Comparison of ENCODE assay signal across 9 cellular contexts in the genomic region with DNA sequence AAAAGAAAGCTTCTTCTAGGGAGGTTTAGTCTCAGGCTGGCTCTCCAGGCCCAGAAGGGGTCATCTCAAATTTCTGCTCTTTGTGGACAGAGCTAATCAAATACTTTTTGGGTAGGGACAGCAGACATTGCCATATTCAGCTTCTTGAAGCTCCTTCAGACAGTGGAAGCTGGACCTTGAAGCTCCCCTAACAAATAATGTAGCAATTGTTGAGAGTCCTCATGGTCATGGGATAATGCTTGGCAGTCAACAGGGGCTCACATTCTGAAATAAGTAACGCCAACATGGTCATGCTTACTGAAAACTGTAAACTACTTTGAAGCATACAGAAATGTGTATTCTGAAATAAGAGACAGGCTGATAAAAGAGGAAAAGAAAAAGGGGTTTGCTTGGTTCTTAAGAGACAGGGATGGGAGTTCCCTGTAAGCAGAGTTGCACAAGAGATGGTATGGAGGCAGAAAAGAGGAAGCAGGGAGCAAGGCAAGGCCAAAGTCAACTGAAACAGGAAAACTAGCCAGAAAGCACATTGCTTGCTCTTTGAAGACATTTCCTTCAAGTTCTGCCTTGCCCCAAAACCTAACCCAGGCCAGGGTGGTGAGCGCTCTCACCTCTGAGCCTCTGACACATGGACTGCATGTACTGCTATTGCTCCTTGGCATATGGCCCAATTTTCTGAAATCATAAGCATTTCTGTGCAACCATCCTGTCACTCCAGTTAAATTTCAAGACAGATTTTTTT. TPM values are rescaled to one million over a fixed set of nuclear protein-coding genes. Genes with fewer than 3 reads are reported as not detected.
DNase-seq lines count a peak whose midpoint lies in the region; ATAC-seq, FAIRE-seq and TF ChIP-seq lines count a peak whose summit lies in the region.
"Had no signal": no experiment of that assay in that cellular context is flagged by ENCODE, and none has a peak within 500 bp of the region (broad histone marks: within the 10 kb centered on the region; RNA-seq: fewer than 3 reads in every experiment).

No MANE protein-coding gene starts in this region.

- peak; percentile 35 for ATAC-seq in HG03196 (IDR thresholded peaks at IDR 0.05; ENCODE audit: unreplicated experiment)
- ATAC-seq in GM12878: peak; percentile 7
- ATAC-seq in HG03521 (IDR thresholded peaks at IDR 0.05; ENCODE audit: unreplicated experiment): no peak
- no peak for ATAC-seq in HG03442 (IDR thresholded peaks at IDR 0.05; ENCODE audit: unreplicated experiment)

- no peak for TF ChIP-seq RAD21 in GM12878 (IDR thresholded peaks at IDR 0.05; ENCODE audit: insufficient read depth, low read depth, low read length)

- WGBS in GM12878 (ENCODE audit: insufficient coverage, insufficient replicate concordance, low lambda C conversion rate, missing lambda C conversion rate): 35% methylated on average over 2 of the region's 2 CpGs

- H3K36me3 ChIP-seq in GM12878 (ENCODE audit: control insufficient read depth in 2 of 2, insufficient read depth in 2 of 2, low read length in 1 of 2): no peaks in the 10 kb centered on the region

- SMC1A ChIA-PET in GM12878 (lab: Charles Lee; ENCODE audit: uncharacterized antibody, unreplicated experiment): interaction anchor here (0.7 to 1.3 kb wide), 8 partner anchors 13 to 38 kb away, joined by 3 to 5 read pairs (median 4); no protein-coding TSS in a partner anchor

- no peak overlapping the region for H3K27ac ChIP-seq in GM12878 (ENCODE audit: control insufficient read depth, insufficient read depth)

- RAD21 ChIA-PET in GM12878 (lab: Charles Lee; ENCODE audit: unreplicated experiment): interaction anchor here (0.9 to 1.5 kb wide), 2 partner anchors 18 to 21 kb away, joined by 3 to 11 read pairs; no protein-coding TSS in a partner anchor

- no peak overlapping the region for H3K4me2 ChIP-seq in GM12878 (ENCODE audit: control insufficient read depth, insufficient read depth)

- H3K27me3 ChIP-seq in GM12878 (replicated peaks in 1 of 2; ENCODE audit: control insufficient read depth in 2 of 2, insufficient read depth in 2 of 2, low read length in 1 of 2): no peaks in the 10 kb centered on the region

- CTCF ChIA-PET in GM12878 (lab: Yijun Ruan, JAX): interaction anchor here (0.7 to 3.9 kb wide), 3 partner anchors 20 to 37 kb away, joined by 3 to 20 read pairs (median 3); no protein-coding TSS in a partner anchor

- H3K9ac ChIP-seq in GM12878 (ENCODE audit: control insufficient read depth, insufficient read depth, low read length): no peak overlapping the region

- no peak for TF ChIP-seq EP300 in GM12878 (IDR thresholded peaks at IDR 0.05; ENCODE audit: borderline replicate concordance in 1 of 2, control insufficient read depth in 1 of 2, low read depth in 2 of 2, low read length in 2 of 2)

- in situ Hi-C loops in GM12878 (cut with MboI): no loop called here

- intact Hi-C loops in GM12878 (cut with micrococcal nuclease; ENCODE audit: unreplicated experiment): no loop called here

- DNase-seq in GM12865 (ENCODE audit: low read depth): peak; percentile 77
- peak; percentile 66 for DNase-seq in GM12878 (ENCODE audit: low read depth, low spot score)
- peak; percentile 85 for DNase-seq in medulla oblongata (ENCODE audit: extremely low spot score)
- no peak for DNase-seq in NCI-H82 (lab: John Stamatoyannopoulos, UW)
- DNase-seq in effector CD4-positive, alpha-beta T cell: no peak
- DNase-seq: NCI-H1092 had no signal

- H3K4me1 ChIP-seq in GM12878 (ENCODE audit: control insufficient read depth, insufficient read depth, low read length): peaks cover 27% of the 10 kb centered on the region

- H4K20me1 ChIP-seq in GM12878 (ENCODE audit: control insufficient read depth, insufficient read depth): no peaks in the 10 kb centered on the region

- FAIRE-seq in GM12878 (lab: Jason Lieb, UNC): no peak

- POLR2A ChIA-PET in GM12878 (lab: Charles Lee): interaction anchor here (0.6 to 1.0 kb wide), 2 partner anchors 8 to 56 kb away, joined by 4 read pairs; no protein-coding TSS in a partner anchor

- H3K9me3 ChIP-seq in GM12878 (replicated peaks; ENCODE audit: control insufficient read depth, insufficient read depth, low read length): peaks cover 8% of the 10 kb centered on the region; the same call in 1 of the 3 replicates

- H3K4me3 ChIP-seq in GM12865 (ENCODE audit: low read depth, low read length): no peak overlapping the region
- H3K4me3 ChIP-seq in GM12878: no peak overlapping the region

- no peaks in the 10 kb centered on the region for H3K79me2 ChIP-seq in GM12878 (ENCODE audit: control insufficient read depth, insufficient read depth, low read length)

- TF ChIP-seq POLR2A in GM12878 (IDR thresholded peaks at IDR 0.05; ENCODE audit: low read depth, low read length): no peak

- H2AFZ ChIP-seq in GM12878 (ENCODE audit: control insufficient read depth, low read depth, low read length): no peak overlapping the region

- BruUV-seq in GM12878 (replicated peaks; lab: Mats Ljungman, UMichigan): no TSS peak

- TF ChIP-seq CTCF in GM12865 (IDR thresholded peaks at IDR 0.05; ENCODE audit: insufficient read depth, low read depth, low read length, missing control alignments) (no peak), GM12878 (IDR thresholded peaks at IDR 0.05 in 2 of 3, conservative IDR thresholded peaks at IDR 0.05 in 1 of 3; ENCODE audit: control insufficient read depth in 2 of 3, extremely low read depth in 1 of 3, insufficient read depth in 1 of 3, low read depth in 3 of 3, low read length in 3 of 3) (no peak)

TF ChIP-seq in GM12878, 131 proteins besides CTCF, POLR2A, EP300 and RAD21 (continues in another document):
- TF ChIP-seq PML (IDR thresholded peaks at IDR 0.05; ENCODE audit: low read length): no peak
- no peak for TF ChIP-seq ESRRA (IDR thresholded peaks at IDR 0.05; ENCODE audit: low read length)
- no peak for TF ChIP-seq CHD1 (IDR thresholded peaks at IDR 0.05; ENCODE audit: low read depth, low read length)
- TF ChIP-seq EED (IDR thresholded peaks at IDR 0.05; ENCODE audit: low read depth): peak; percentile 45; the same call in 1 of the 2 replicates
- TF ChIP-seq TCF7 (IDR thresholded peaks at IDR 0.05; ENCODE audit: borderline replicate concordance): no peak
- TF ChIP-seq CEBPB (IDR thresholded peaks at IDR 0.05; ENCODE audit: borderline replicate concordance in 1 of 2, low read depth in 2 of 2, low read length in 2 of 2): peak in 1 of 2 experiments; percentile 15; a peak in 1 of 4 replicates
- TF ChIP-seq SPI1 (IDR thresholded peaks at IDR 0.05; ENCODE audit: borderline replicate concordance, insufficient read depth, low read depth, low read length): peak; percentile 83
- no peak for TF ChIP-seq NR2F1 (conservative IDR thresholded peaks at IDR 0.05)
- TF ChIP-seq, protein P1, sequence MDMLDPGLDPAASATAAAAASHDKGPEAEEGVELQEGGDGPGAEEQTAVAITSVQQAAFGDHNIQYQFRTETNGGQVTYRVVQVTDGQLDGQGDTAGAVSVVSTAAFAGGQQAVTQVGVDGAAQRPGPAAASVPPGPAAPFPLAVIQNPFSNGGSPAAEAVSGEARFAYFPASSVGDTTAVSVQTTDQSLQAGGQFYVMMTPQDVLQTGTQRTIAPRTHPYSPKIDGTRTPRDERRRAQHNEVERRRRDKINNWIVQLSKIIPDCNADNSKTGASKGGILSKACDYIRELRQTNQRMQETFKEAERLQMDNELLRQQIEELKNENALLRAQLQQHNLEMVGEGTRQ (IDR thresholded peaks at IDR 0.05; ENCODE audit: borderline replicate concordance, low read depth, low read length): no peak
- 0 out of 2 replicates have a peak, but pooled peaks have one; percentile 34 for TF ChIP-seq IRF4 (IDR thresholded peaks at IDR 0.05; ENCODE audit: low read depth, low read length)
- no peak for TF ChIP-seq KDM1A (IDR thresholded peaks at IDR 0.05; ENCODE audit: borderline replicate concordance)
- 0 out of 2 replicates have a peak, but pooled peaks have one; percentile 42 for TF ChIP-seq MTA3 (IDR thresholded peaks at IDR 0.05; ENCODE audit: borderline replicate concordance, low read length)
- no peak for TF ChIP-seq SMAD5 (IDR thresholded peaks at IDR 0.05; ENCODE audit: low read depth)

RNA-seq across cellular contexts. Expression of a gene that starts 53.1 kb away (rescaled TPM):
- 543 and 556 TPM in 2 replicates for total RNA-seq in GM12878 (2013; cell fraction: nucleolus; rRNA removed)
- total RNA-seq in GM12878 (2014; rRNA removed) (34.1 and 39.9 TPM in 2 replicates), GM12878 (2014; rRNA removed; fragmentation: Illumina TruSeq; extraction: Trizol) (34.4 and 36.9 TPM in 2 replicates), GM12878 (2021) (48.1 and 52.7 TPM in 2 replicates)
- 31.8 TPM for polyA plus RNA-seq in GM12878 (2011; ENCODE audit: low read depth)
- polyA plus RNA-seq in GM12878 (2011; rRNA removed) (15.1 and 15.6 TPM in 2 replicates), GM12878 (2014; fragmentation: Illumina TruSeq; extraction: Trizol) (34.1 and 48.6 TPM in 2 replicates), GM12878 (2014; fragmentation: Nextera tagmentation; extraction: Ambion mirVana) (10 to 100 TPM; 13.2 to 16.0 TPM), GM12878 (2014; rRNA removed) (15.5 and 18.7 TPM in 2 replicates), GM12878 (2016; fragmentation: Nextera tagmentation; extraction: Ambion mirVana) (10 to 100 TPM; 66.2 to 68.1 TPM)
- polyA plus RNA-seq in GM12878 (2011; cell fraction: cytosol; rRNA removed): 12.7 and 30.2 TPM in 2 replicates
- 59.7 and 78.0 TPM in 2 replicates for polyA plus RNA-seq in GM12878 (2011; cell fraction: nucleus; rRNA removed)
- 37.8 and 37.9 TPM in 2 replicates for polyA plus RNA-seq in GM12878 (2012)
- 97.8 and 117 TPM in 2 replicates for polyA minus RNA-seq in GM12878 (2011; rRNA and poly(A)+ RNA removed)
- 26.5 and 28.8 TPM in 2 replicates for polyA minus RNA-seq in GM12878 (2011; cell fraction: cytosol; rRNA and poly(A)+ RNA removed)
- 140 and 180 TPM in 2 replicates for polyA minus RNA-seq in GM12878 (2011; cell fraction: nucleus; rRNA and poly(A)+ RNA removed)

Comparison
In these comparisons a context has a peak if more than half of its experiments do, and no peak if none do; other contexts are left out.
1. DNase-seq: peak in GM12865 (single experiment), GM12878 (single experiment) and medulla oblongata (single experiment); none in NCI-H82 (single experiment) and effector CD4-positive, alpha-beta T cell (single experiment).
2. ATAC-seq: peak in HG03196 (single experiment) and GM12878 (single experiment); none in HG03521 (single experiment) and HG03442 (single experiment).